ENCODE assay signal across 8 cellular contexts in genomic region chr6:68635412-68635705, GRCh38. TPM values are rescaled to one million over a fixed set of nuclear protein-coding genes. Genes with fewer than 3 reads are reported as not detected.
DNase-seq lines count a peak whose midpoint lies in the region; ATAC-seq and TF ChIP-seq lines count a peak whose summit lies in the region.

No MANE protein-coding gene starts in this region.

- H3K36me3 ChIP-seq in BE2C: peaks cover 13% of the 10 kb centered on the region
- no peaks in the 10 kb centered on the region for H3K36me3 ChIP-seq in ascending aorta

- H3K4me3 ChIP-seq in BE2C (ENCODE audit: low read depth, low read length): peak overlapping the region; percentile 89
- H3K4me3 ChIP-seq in ascending aorta: peak overlapping the region; percentile 82 to 94
- peak overlapping the region; percentile 37 for H3K4me3 ChIP-seq in mononuclear cell (ENCODE audit: low read length)

- H3K27ac Mint-ChIP-seq in HFFc6: no peak overlapping the region

- ATAC-seq in HG03135 (IDR thresholded peaks at IDR 0.05; ENCODE audit: unreplicated experiment): no peak

- peak overlapping the region; percentile 87 for H3K4me3 Mint-ChIP-seq in HFFc6

- intact Hi-C loops in ascending aorta (cut with DNase I): loop anchor here (5.0 to 10.0 kb wide), 2 partner anchors 332 to 1159 kb away; partner anchors contain the start of gene LMBRD1

- TF ChIP-seq CTCF in BE2C (IDR thresholded peaks at IDR 0.05; ENCODE audit: low read depth, low read length): no peak
- no peak for TF ChIP-seq CTCF in HFFc6 (IDR thresholded peaks at IDR 0.05)
- no peak for TF ChIP-seq CTCF in ascending aorta (IDR thresholded peaks at IDR 0.05)

- no peaks in the 10 kb centered on the region for H3K36me3 Mint-ChIP-seq in HFFc6 (ENCODE audit: low read depth)

- H3K9me3 ChIP-seq in BE2C: no peaks in the 10 kb centered on the region
- H3K9me3 ChIP-seq in ascending aorta: no peaks in the 10 kb centered on the region
- H3K9me3 ChIP-seq in mononuclear cell (ENCODE audit: low read depth, low read length): no peaks in the 10 kb centered on the region

- peaks cover 11% of the 10 kb centered on the region for H3K27me3 Mint-ChIP-seq in HFFc6 (ENCODE audit: insufficient read depth)

- peak overlapping the region; percentile 72 to 77 for H3K27ac ChIP-seq in ascending aorta

- DNase-seq in BE2C: no peak
- no peak for DNase-seq in HFFc6
- DNase-seq in ascending aorta (ENCODE audit: low spot score in 2 of 2): no peak
- DNase-seq in activated gamma-delta T cell (lab: John Stamatoyannopoulos, UW): no peak
- DNase-seq in T-helper 9 cell: no peak
- DNase-seq in NK-92 treated with Interleukin-12 subunit alpha and Interleukin-12 subunit beta, amount 100 ng/mL, for 24 hours (lab: John Stamatoyannopoulos, UW): no peak

- H3K4me1 ChIP-seq in BE2C: peaks cover 14% of the 10 kb centered on the region
- no peaks in the 10 kb centered on the region for H3K4me1 ChIP-seq in ascending aorta
- H3K4me1 ChIP-seq in mononuclear cell (ENCODE audit: insufficient read depth, low read length): peaks cover 17% of the 10 kb centered on the region

- H3K9me3 Mint-ChIP-seq in HFFc6: no peaks in the 10 kb centered on the region

- H3K27me3 ChIP-seq in BE2C (no peaks in the 10 kb centered on the region), ascending aorta (no peaks in the 10 kb centered on the region), mononuclear cell (ENCODE audit: insufficient read depth, low read length) (peaks cover 41% of the 10 kb centered on the region)

- H3K4me1 Mint-ChIP-seq in HFFc6 (ENCODE audit: low read depth): peaks cover 16% of the 10 kb centered on the region

RNA-seq across cellular contexts. Expression of gene ADGRB3, which starts 0.3 kb away (rescaled TPM):
- 32.3 TPM for polyA plus RNA-seq in BE2C (2012; ENCODE audit: insufficient read depth, insufficient read length, low read depth)
- total RNA-seq in HFFc6 (2021; fragmentation: NEBNext Ultra II Directional; extraction: Animal tissue kit (Norgen Biotek cat#: 25700)): under 1 TPM in 3 of 6 experiments, not detected in 3; 0.05 to 0.07 (median 0.05) TPM
- total RNA-seq in ascending aorta (4.4 TPM), mononuclear cell (0.10 TPM)

Comparison
In these comparisons a context has a peak if more than half of its experiments do, and no peak if none do; other contexts are left out.
1. H3K4me3 ChIP-seq: peak in every context shown above with its lines; median percentile 89 in BE2C; 88 in ascending aorta; 37 in mononuclear cell.